ENCODE assay signal across 1 cellular context in genomic region chr1:175600721-175601440, GRCh38.
TF ChIP-seq lines count a peak whose summit lies in the region.

No MANE protein-coding gene starts in this region.

TF ChIP-seq in GM12878, 131 proteins besides CTCF, POLR2A, EP300 and RAD21 (continued from another document):
- no peak for TF ChIP-seq CEBPZ (IDR thresholded peaks at IDR 0.05; ENCODE audit: low read depth, low read length)
- TF ChIP-seq MTA2 (IDR thresholded peaks at IDR 0.05; ENCODE audit: low read depth): no peak
- TF ChIP-seq JUNB (IDR thresholded peaks at IDR 0.05): peak; percentile 60
- TF ChIP-seq SPI1 (IDR thresholded peaks at IDR 0.05; ENCODE audit: borderline replicate concordance, insufficient read depth, low read depth, low read length): peak; percentile 81
